Comparison of ENCODE assay signal across 39 cellular contexts in the genomic region with DNA sequence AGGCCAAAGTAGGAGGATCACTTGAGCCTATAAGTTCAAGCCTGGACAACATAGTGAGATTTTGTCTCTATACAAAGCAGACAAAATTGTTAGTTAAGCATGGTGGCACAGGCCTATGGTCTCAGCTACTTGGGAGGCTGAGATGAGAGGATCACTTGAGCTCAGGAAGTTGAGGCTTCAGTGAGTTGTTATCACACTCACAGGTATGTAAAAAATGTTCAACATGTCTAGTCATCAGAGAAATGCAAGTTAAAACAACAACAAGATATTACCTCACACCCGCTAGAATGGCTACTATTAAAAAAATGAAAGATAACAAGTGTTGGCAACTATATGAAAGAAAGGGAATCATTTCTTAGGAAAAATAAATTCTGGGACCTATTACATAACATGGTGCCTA.
"Had no signal": no experiment of that assay in that cellular context is flagged by ENCODE, and none has a peak within 500 bp of the region (broad histone marks: within the 10 kb centered on the region; RNA-seq: fewer than 3 reads in every experiment).

No MANE protein-coding gene starts in this region.

- H3K36me3 ChIP-seq: ascending aorta, cardiac muscle cell, WERI-Rb-1 had no signal

- ATAC-seq: activated CD4-positive, alpha-beta T cell treated with anti-CD3 and anti-CD28 coated beads for 36 hours; activated CD4-positive, CD25-positive, alpha-beta regulatory T cell treated with anti-CD3 and anti-CD28 coated beads, Interleukin-2, amount 50 U/mL, for 24 hours; activated CD8-positive, alpha-beta memory T cell treated with anti-CD3 and anti-CD28 coated beads, Interleukin-2, amount 10 ng/mL, durations not matched to agents 7 days and 5 days; activated CD8-positive, alpha-beta T cell treated with anti-CD3 and anti-CD28 coated beads, Interleukin-2, amount 10 ng/mL, durations not matched to agents 7 days and 5 days; activated naive CD8-positive, alpha-beta T cell treated with anti-CD3 and anti-CD28 coated beads, Interleukin-2, amount 50 U/mL, for 24 hours; WTC11 had no signal

- H3K4me1 Mint-ChIP-seq: activated CD4-positive, alpha-beta memory T cell treated with anti-CD3 and anti-CD28 coated beads, Interleukin-2, amount 10 ng/mL, durations not matched to agents 7 days and 5 days; activated CD4-positive, alpha-beta T cell treated with anti-CD3 and anti-CD28 coated beads for 36 hours; activated CD4-positive, alpha-beta T cell treated with anti-CD3 and anti-CD28 coated beads, Interleukin-2, amount 10 ng/mL, durations not matched to agents 7 days and 5 days; activated CD8-positive, alpha-beta memory T cell treated with anti-CD3 and anti-CD28 coated beads, Interleukin-2, amount 10 ng/mL, durations not matched to agents 7 days and 5 days; activated naive CD4-positive, alpha-beta T cell treated with anti-CD3 and anti-CD28 coated beads, Interleukin-2, amount 10 ng/mL, durations not matched to agents 7 days and 5 days; activated naive CD4-positive, alpha-beta T cell treated with anti-CD3 and anti-CD28 coated beads, Interleukin-2, amount 50 U/mL, for 24 hours; activated naive CD8-positive, alpha-beta T cell treated with anti-CD3 and anti-CD28 coated beads, Interleukin-2, amount 10 ng/mL, durations not matched to agents 7 days and 5 days; activated naive CD8-positive, alpha-beta T cell treated with anti-CD3 and anti-CD28 coated beads, Interleukin-2, amount 50 U/mL, for 24 hours; brain; central memory CD8-positive, alpha-beta T cell; WTC11 had no signal

- H3K27me3 ChIP-seq: ascending aorta, cardiac muscle cell had no signal

- H3K27ac Mint-ChIP-seq: activated CD4-positive, alpha-beta memory T cell treated with anti-CD3 and anti-CD28 coated beads, Interleukin-2, amount 10 ng/mL, durations not matched to agents 7 days and 5 days; activated CD4-positive, alpha-beta T cell treated with anti-CD3 and anti-CD28 coated beads for 36 hours; activated CD4-positive, alpha-beta T cell treated with anti-CD3 and anti-CD28 coated beads, Interleukin-2, amount 10 ng/mL, durations not matched to agents 7 days and 5 days; activated CD8-positive, alpha-beta memory T cell treated with anti-CD3 and anti-CD28 coated beads, Interleukin-2, amount 10 ng/mL, durations not matched to agents 7 days and 5 days; activated CD8-positive, alpha-beta T cell treated with anti-CD3 and anti-CD28 coated beads, Interleukin-2, amount 10 ng/mL, durations not matched to agents 7 days and 5 days; activated naive CD4-positive, alpha-beta T cell treated with anti-CD3 and anti-CD28 coated beads, Interleukin-2, amount 10 ng/mL, durations not matched to agents 7 days and 5 days; activated naive CD4-positive, alpha-beta T cell treated with anti-CD3 and anti-CD28 coated beads, Interleukin-2, amount 50 U/mL, for 24 hours; activated naive CD8-positive, alpha-beta T cell; activated naive CD8-positive, alpha-beta T cell treated with anti-CD3 and anti-CD28 coated beads, Interleukin-2, amount 10 ng/mL, durations not matched to agents 7 days and 5 days; activated naive CD8-positive, alpha-beta T cell treated with anti-CD3 and anti-CD28 coated beads, Interleukin-2, amount 50 U/mL, for 24 hours; activated T-cell treated with anti-CD3 and anti-CD28 coated beads, Interleukin-2, amount 50 U/mL, for 24 hours; activated T-helper 2 cell treated with anti-CD3 and anti-CD28 coated beads, Interferon-gamma antibody, Interleukin-2, Interleukin-4, amounts not matched to agents 10 μg/mL and 5 μg/mL and 100 μg/mL, durations not matched to agents 14 hours and 24 hours and 36 hours; brain; T-helper 1 cell treated with Interleukin-12 subunit alpha and Interleukin-12 subunit beta and Interleukin-4 antibody, amounts not matched to agents 30 μg/mL and 1 μg/mL, for 36 hours; T-helper 2 cell treated with Interferon-gamma antibody and Interleukin-4, amounts not matched to agents 5 μg/mL and 100 μg/mL, for 36 hours; WTC11 had no signal

- H3K9me3 ChIP-seq: ascending aorta had no signal

- H3K4me3 ChIP-seq: ascending aorta, cardiac muscle cell had no signal

- H3K4me1 ChIP-seq: ascending aorta had no signal

- DNase-seq: activated CD4-positive, alpha-beta memory T cell treated with anti-CD3 and anti-CD28 coated beads, Interleukin-2, amount 10 ng/mL, durations not matched to agents 7 days and 5 days; activated CD4-positive, alpha-beta T cell treated with anti-CD3 and anti-CD28 coated beads for 1 hour; activated CD4-positive, alpha-beta T cell treated with anti-CD3 and anti-CD28 coated beads for 36 hours; activated CD4-positive, alpha-beta T cell treated with anti-CD3 and anti-CD28 coated beads for 48 hours; activated CD4-positive, alpha-beta T cell treated with anti-CD3 and anti-CD28 coated beads, Interleukin-2, amount 10 ng/mL, durations not matched to agents 7 days and 5 days; activated CD4-positive, alpha-beta T cell treated with anti-CD3 and anti-CD28 coated beads, Interleukin-2, amount 50 U/mL, for 48 hours; activated CD4-positive, CD25-positive, alpha-beta regulatory T cell; activated CD8-positive, alpha-beta memory T cell treated with anti-CD3 and anti-CD28 coated beads for 24 hours; activated CD8-positive, alpha-beta memory T cell treated with anti-CD3 and anti-CD28 coated beads, Interleukin-2, amount 10 ng/mL, durations not matched to agents 7 days and 5 days; activated CD8-positive, alpha-beta memory T cell treated with anti-CD3 and anti-CD28 coated beads, Interleukin-2, amount 50 U/mL, for 48 hours; activated CD8-positive, alpha-beta T cell treated with anti-CD3 and anti-CD28 coated beads, Interleukin-2, amount 10 ng/mL, durations not matched to agents 7 days and 5 days; activated effector memory CD4-positive, alpha-beta T cell treated with Interleukin-2 at 50 U/mL for 16 hours; activated gamma-delta T cell; activated naive CD4-positive, alpha-beta T cell treated with anti-CD3 and anti-CD28 coated beads, Interleukin-2, amount 10 ng/mL, durations not matched to agents 7 days and 5 days; activated naive CD4-positive, alpha-beta T cell treated with Interleukin-2 at 50 U/mL for 16 hours; activated naive CD8-positive, alpha-beta T cell treated with anti-CD3 and anti-CD28 coated beads, Interleukin-2, amount 10 ng/mL, durations not matched to agents 7 days and 5 days; activated naive CD8-positive, alpha-beta T cell treated with anti-CD3 and anti-CD28 coated beads, Interleukin-2, amount 50 U/mL, for 24 hours; activated T-cell treated with anti-CD3 and anti-CD28 coated beads, Interleukin-2, amount 50 U/mL, for 24 hours; activated T-cell treated with anti-CD3 and anti-CD28 coated beads, Interleukin-2, amount 50 U/mL, for 48 hours; amygdala; anterior cingulate cortex; caudate nucleus; cerebellar nuclear complex; SW 1271; T-helper 1 cell; T-helper 2 cell; T-helper 9 cell; WERI-Rb-1 had no signal

- H3K27ac ChIP-seq: ascending aorta, cardiac muscle cell, WERI-Rb-1 had no signal

- H3K36me3 Mint-ChIP-seq: activated CD8-positive, alpha-beta memory T cell treated with anti-CD3 and anti-CD28 coated beads, Interleukin-2, amount 10 ng/mL, durations not matched to agents 7 days and 5 days; activated naive CD4-positive, alpha-beta T cell treated with anti-CD3 and anti-CD28 coated beads, Interleukin-2, amount 10 ng/mL, durations not matched to agents 7 days and 5 days; activated naive CD4-positive, alpha-beta T cell treated with anti-CD3 and anti-CD28 coated beads, Interleukin-2, amount 50 U/mL, for 24 hours; activated naive CD8-positive, alpha-beta T cell; activated naive CD8-positive, alpha-beta T cell treated with anti-CD3 and anti-CD28 coated beads, Interleukin-2, amount 10 ng/mL, durations not matched to agents 7 days and 5 days; brain; WTC11 had no signal

- H3K9me3 Mint-ChIP-seq: activated CD4-positive, alpha-beta T cell treated with anti-CD3 and anti-CD28 coated beads, Interleukin-2, amount 10 ng/mL, durations not matched to agents 7 days and 5 days; activated naive CD4-positive, alpha-beta T cell treated with anti-CD3 and anti-CD28 coated beads, Interleukin-2, amount 10 ng/mL, durations not matched to agents 7 days and 5 days; activated naive CD8-positive, alpha-beta T cell treated with anti-CD3 and anti-CD28 coated beads, Interleukin-2, amount 10 ng/mL, durations not matched to agents 7 days and 5 days; activated T-helper 2 cell treated with anti-CD3 and anti-CD28 coated beads, Interferon-gamma antibody, Interleukin-2, Interleukin-4, amounts not matched to agents 10 μg/mL and 5 μg/mL and 100 μg/mL, durations not matched to agents 14 hours and 24 hours and 36 hours; T-helper 1 cell treated with Interleukin-12 subunit alpha and Interleukin-12 subunit beta and Interleukin-4 antibody, amounts not matched to agents 30 μg/mL and 1 μg/mL, for 36 hours; T-helper 2 cell treated with Interferon-gamma antibody and Interleukin-4, amounts not matched to agents 5 μg/mL and 100 μg/mL, for 36 hours had no signal

- H3K4me3 Mint-ChIP-seq: activated CD4-positive, alpha-beta memory T cell treated with anti-CD3 and anti-CD28 coated beads, Interleukin-2, amount 10 ng/mL, durations not matched to agents 7 days and 5 days; activated CD4-positive, alpha-beta T cell treated with anti-CD3 and anti-CD28 coated beads for 36 hours; activated CD4-positive, alpha-beta T cell treated with anti-CD3 and anti-CD28 coated beads, Interleukin-2, amount 10 ng/mL, durations not matched to agents 7 days and 5 days; activated CD8-positive, alpha-beta memory T cell treated with anti-CD3 and anti-CD28 coated beads, Interleukin-2, amount 10 ng/mL, durations not matched to agents 7 days and 5 days; activated CD8-positive, alpha-beta T cell treated with anti-CD3 and anti-CD28 coated beads, Interleukin-2, amount 10 ng/mL, durations not matched to agents 7 days and 5 days; activated naive CD4-positive, alpha-beta T cell treated with anti-CD3 and anti-CD28 coated beads, Interleukin-2, amount 10 ng/mL, durations not matched to agents 7 days and 5 days; activated naive CD4-positive, alpha-beta T cell treated with anti-CD3 and anti-CD28 coated beads, Interleukin-2, amount 50 U/mL, for 24 hours; activated naive CD8-positive, alpha-beta T cell; activated naive CD8-positive, alpha-beta T cell treated with anti-CD3 and anti-CD28 coated beads, Interleukin-2, amount 10 ng/mL, durations not matched to agents 7 days and 5 days; activated naive CD8-positive, alpha-beta T cell treated with anti-CD3 and anti-CD28 coated beads, Interleukin-2, amount 50 U/mL, for 24 hours; activated T-cell treated with anti-CD3 and anti-CD28 coated beads, Interleukin-2, amount 50 U/mL, for 24 hours; brain; central memory CD8-positive, alpha-beta T cell; T-helper 1 cell treated with Interleukin-12 subunit alpha and Interleukin-12 subunit beta and Interleukin-4 antibody, amounts not matched to agents 30 μg/mL and 1 μg/mL, for 36 hours; T-helper 2 cell treated with Interferon-gamma antibody and Interleukin-4, amounts not matched to agents 5 μg/mL and 100 μg/mL, for 36 hours; WTC11 had no signal

- H3K27me3 Mint-ChIP-seq: activated CD4-positive, alpha-beta memory T cell treated with anti-CD3 and anti-CD28 coated beads, Interleukin-2, amount 10 ng/mL, durations not matched to agents 7 days and 5 days; activated CD4-positive, alpha-beta T cell treated with anti-CD3 and anti-CD28 coated beads, Interleukin-2, amount 10 ng/mL, durations not matched to agents 7 days and 5 days; activated CD8-positive, alpha-beta memory T cell treated with anti-CD3 and anti-CD28 coated beads, Interleukin-2, amount 10 ng/mL, durations not matched to agents 7 days and 5 days; activated naive CD4-positive, alpha-beta T cell treated with anti-CD3 and anti-CD28 coated beads, Interleukin-2, amount 10 ng/mL, durations not matched to agents 7 days and 5 days; activated naive CD8-positive, alpha-beta T cell treated with anti-CD3 and anti-CD28 coated beads, Interleukin-2, amount 10 ng/mL, durations not matched to agents 7 days and 5 days; activated naive CD8-positive, alpha-beta T cell treated with anti-CD3 and anti-CD28 coated beads, Interleukin-2, amount 50 U/mL, for 24 hours had no signal
